In genomic region chr15:71549697-71550096, GRCh38 we compare ENCODE assay signal across 22 cellular contexts.
DNase-seq lines count a peak whose midpoint lies in the region; ATAC-seq, FAIRE-seq and TF ChIP-seq lines count a peak whose summit lies in the region.
"Had no signal": no experiment of that assay in that cellular context is flagged by ENCODE, and none has a peak within 500 bp of the region (broad histone marks: within the 10 kb centered on the region; RNA-seq: fewer than 3 reads in every experiment).

No MANE protein-coding gene starts in this region.

- H4K91ac ChIP-seq in IMR-90 (ENCODE audit: insufficient read depth, low read depth, low read length) (no peak overlapping the region), neuronal stem cell (ENCODE audit: low read depth, low read length, poor library complexity) (no peak overlapping the region)

- H3K36me3 ChIP-seq in IMR-90 (ENCODE audit: control insufficient read depth, insufficient read depth, low read length) (no peaks in the 10 kb centered on the region; the same call in none of the 2 replicates), esophagus squamous epithelium (peaks cover 0 to 6% (median 0%) of the 10 kb centered on the region in 3 donors), right atrium auricular region (no peaks in the 10 kb centered on the region), neuronal stem cell (replicated peaks in 1 of 2; ENCODE audit: control insufficient read depth in 2 of 2, insufficient read depth in 2 of 2, low read length in 2 of 2) (no peaks in the 10 kb centered on the region), OCI-LY7 (ENCODE audit: insufficient read depth, low read length) (no peaks in the 10 kb centered on the region)
- H3K36me3 ChIP-seq: SJSA1 had no signal

- no peak overlapping the region for H2BK20ac ChIP-seq in IMR-90 (ENCODE audit: low read depth, low read length)

- H3K9me1 ChIP-seq in IMR-90 (ENCODE audit: insufficient read depth, low read length) = no peaks in the 10 kb centered on the region; the same call in 1 of the 2 replicates

- no peak overlapping the region for H4K5ac ChIP-seq in IMR-90 (ENCODE audit: low read depth, low read length)

- no peak overlapping the region for H4K8ac ChIP-seq in IMR-90 (ENCODE audit: low read depth in 2 of 2, low read length in 2 of 2)
- no peak overlapping the region for H4K8ac ChIP-seq in neuronal stem cell (ENCODE audit: low read depth, low read length)

- BruUV-seq in IMR-90 (replicated peaks; lab: Mats Ljungman, UMichigan) = no TSS peak
- no TSS peak for BruUV-seq in OCI-LY7 (replicated peaks; lab: Mats Ljungman, UMichigan)

- no peak for FAIRE-seq in urothelium cell line (lab: Jason Lieb, UNC)
- FAIRE-seq: A549 had no signal

- H2BK120ac ChIP-seq in IMR-90 (ENCODE audit: low read depth, low read length) = no peak overlapping the region
- H2BK120ac ChIP-seq in neuronal stem cell (ENCODE audit: low read depth, low read length) = no peak overlapping the region

- H3K4ac ChIP-seq in IMR-90 (ENCODE audit: low read depth, low read length) (no peak overlapping the region), neuronal stem cell (ENCODE audit: low read length) (no peak overlapping the region)

- H3K9me2 ChIP-seq in OCI-LY7 (ENCODE audit: insufficient read depth, low read length) = no peaks in the 10 kb centered on the region

- H2BK15ac ChIP-seq in IMR-90 (ENCODE audit: low read depth, low read length) = no peak overlapping the region
- H2BK15ac ChIP-seq in neuronal stem cell (ENCODE audit: low read length) = no peak overlapping the region

- H3K79me1 ChIP-seq in IMR-90 (ENCODE audit: low read depth in 1 of 2, low read length in 2 of 2) (no peaks in the 10 kb centered on the region), neuronal stem cell (ENCODE audit: low read depth, low read length) (no peaks in the 10 kb centered on the region)

- H3K9me3 ChIP-seq in IMR-90 (ENCODE audit: control insufficient read depth, insufficient read depth, low read length) (no peaks in the 10 kb centered on the region), esophagus squamous epithelium (no peaks in the 10 kb centered on the region), right atrium auricular region (no peaks in the 10 kb centered on the region), neuronal stem cell (replicated peaks in 1 of 2; ENCODE audit: control insufficient read depth in 2 of 2, insufficient read depth in 1 of 2, low read depth in 1 of 2, low read length in 2 of 2) (no peaks in the 10 kb centered on the region), OCI-LY7 (ENCODE audit: low read length) (no peaks in the 10 kb centered on the region)
- H3K9me3 ChIP-seq: A549, Caco-2, SJSA1 had no signal

- peak overlapping the region; percentile 23 for H2AK9ac ChIP-seq in IMR-90 (replicated peaks; ENCODE audit: low read depth, low read length, poor library complexity)

- ATAC-seq in IMR-90 (ENCODE audit: low read depth) (no peak), GM19395 (IDR thresholded peaks at IDR 0.05; ENCODE audit: unreplicated experiment) (no peak)
- ATAC-seq: A549, HCT116 had no signal

- peaks cover 2% of the 10 kb centered on the region; the same call in 1 of the 2 replicates for H3K4me1 ChIP-seq in IMR-90 (ENCODE audit: control insufficient read depth, insufficient read depth, low read length)
- peaks cover 0 to 88% (median 5%) of the 10 kb centered on the region in 3 donors for H3K4me1 ChIP-seq in esophagus squamous epithelium
- peaks cover 0 to 24% of the 10 kb centered on the region in 2 donors for H3K4me1 ChIP-seq in right atrium auricular region
- peaks cover 15 to 18% of the 10 kb centered on the region in 2 donors for H3K4me1 ChIP-seq in neuronal stem cell (ENCODE audit: control insufficient read depth in 2 of 2, insufficient read depth in 1 of 2, low read depth in 1 of 2, low read length in 2 of 2)
- no peaks in the 10 kb centered on the region for H3K4me1 ChIP-seq in OCI-LY7 (ENCODE audit: insufficient read depth, low read length, poor library complexity, severe bottlenecking)
- H3K4me1 ChIP-seq: A549, Caco-2 had no signal

- TF ChIP-seq CTCF in IMR-90 (conservative IDR thresholded peaks at IDR 0.05; ENCODE audit: low read depth, low read length) (no peak), esophagus squamous epithelium (IDR thresholded peaks at IDR 0.05) (no peak), right atrium auricular region (IDR thresholded peaks at IDR 0.05) (no peak), OCI-LY7 (conservative IDR thresholded peaks at IDR 0.05; ENCODE audit: low read length) (no peak)

- H2AK5ac ChIP-seq in IMR-90 (ENCODE audit: low read depth, low read length) = no peak overlapping the region
- no peak overlapping the region for H2AK5ac ChIP-seq in neuronal stem cell (ENCODE audit: low read depth, low read length)

- WGBS in IMR-90 (ENCODE audit: extremely low coverage in 2 of 2, insufficient read length in 1 of 2), 2 experiments = 58% methylated on average over 2 of the region's 5 CpGs; no CpG with 5 or more reads in 1 of the 2 experiments
- 32 to 46% methylated on average over 2 to 5 of the region's 5 CpGs for WGBS in esophagus squamous epithelium, 2 donors
- no CpG with 5 or more reads among the region's 5 CpGs for WGBS in neuronal stem cell (ENCODE audit: extremely low coverage in 2 of 2, insufficient read length in 2 of 2, insufficient replicate concordance in 1 of 2), 2 donors

- H3K9ac ChIP-seq in IMR-90 (ENCODE audit: low read depth, low read length) = no peak overlapping the region
- no peak overlapping the region for H3K9ac ChIP-seq in neuronal stem cell (ENCODE audit: low read depth, low read length, poor library complexity)

- no peak for TF ChIP-seq RAD21 in IMR-90 (IDR thresholded peaks at IDR 0.05; ENCODE audit: low read length)

- no peak overlapping the region for H3K14ac ChIP-seq in IMR-90 (replicated peaks; ENCODE audit: low read depth, low read length)
- no peak overlapping the region for H3K14ac ChIP-seq in neuronal stem cell (ENCODE audit: low read length)

- DNase-seq in IMR-90 = no peak
- DNase-seq in esophagus squamous epithelium (lab: John Stamatoyannopoulos, UW) = no peak
- no peak for DNase-seq in right atrium auricular region (ENCODE audit: low spot score)
- no peak for DNase-seq in neuronal stem cell (ENCODE audit: low spot score)
- no peak for DNase-seq in DMS114 treated with DMSO at 0.1 percent for 48 hours (lab: John Stamatoyannopoulos, UW; ENCODE audit: unreplicated experiment)
- no peak for DNase-seq in OCI-LY7 (ENCODE audit: low spot score)
- no peak for DNase-seq in urothelium cell line (ENCODE audit: low spot score)
- DNase-seq: Caco-2; CD4-positive, alpha-beta T cell; DMS153; GF-D8; KBM-7; NCI-H187; NCI-H2107; NCI-H345; NCI-H524 treated with DMSO at 0.1 percent for 48 hours; PC-9 had no signal

- intact Hi-C loops in IMR-90 (cut with micrococcal nuclease) (no loop called here), esophagus squamous epithelium (cut with DNase I) (no loop called here), OCI-LY7 (cut with micrococcal nuclease; ENCODE audit: unreplicated experiment) (no loop called here)

- POLR2A ChIA-PET in IMR-90 (lab: Charles Lee; ENCODE audit: unreplicated experiment) (interaction anchor here (0.5 kb wide), 1 partner anchor 12 kb away, joined by 4 read pairs; no protein-coding TSS in a partner anchor), OCI-LY7 (lab: Charles Lee) (no interaction called here)

- no peak overlapping the region for H2BK12ac ChIP-seq in neuronal stem cell (ENCODE audit: low read length)

- H3K27me3 ChIP-seq in IMR-90 (ENCODE audit: control insufficient read depth, insufficient read depth, low read length) (no peaks in the 10 kb centered on the region), esophagus squamous epithelium (no peaks in the 10 kb centered on the region), right atrium auricular region (no peaks in the 10 kb centered on the region), neuronal stem cell (ENCODE audit: control insufficient read depth in 3 of 3, insufficient read depth in 3 of 3, low read depth in 1 of 3, low read length in 3 of 3) (no peaks in the 10 kb centered on the region)
- H3K27me3 ChIP-seq: SJSA1 had no signal

- H3K18ac ChIP-seq in IMR-90 (ENCODE audit: low read depth, low read length) (no peak overlapping the region), neuronal stem cell (ENCODE audit: low read length) (peak overlapping the region; percentile 35)

- dilution Hi-C loops in IMR-90 (cut with HindIII; ENCODE audit: low sequenced_read_pairs, unreplicated experiment) = no loop called here

- no peak overlapping the region for H2BK5ac ChIP-seq in IMR-90 (ENCODE audit: low read depth, low read length, poor library complexity, severe bottlenecking)
- no peak overlapping the region for H2BK5ac ChIP-seq in neuronal stem cell (ENCODE audit: low read length)

- H2AFZ ChIP-seq in IMR-90 (replicated peaks; ENCODE audit: low read length, poor library complexity) = peak overlapping the region; percentile 38
- H2AFZ ChIP-seq in neuronal stem cell (ENCODE audit: low read length) = no peak overlapping the region
- no peak overlapping the region for H2AFZ ChIP-seq in OCI-LY7 (ENCODE audit: low read length)
- H2AFZ ChIP-seq: GM23338, PC-9 had no signal

- CTCF ChIA-PET in IMR-90 (lab: Yijun Ruan, JAX) (no interaction called here), OCI-LY7 (lab: Charles Lee; ENCODE audit: unreplicated experiment) (no interaction called here)

- H3K4me2 ChIP-seq in IMR-90 (ENCODE audit: low read depth, low read length) (no peak overlapping the region), neuronal stem cell (ENCODE audit: insufficient read depth, low read length, poor library complexity, severe bottlenecking) (no peak overlapping the region), OCI-LY7 (ENCODE audit: low read length) (no peak overlapping the region)
- H3K4me2 ChIP-seq: A549, GM23338, PC-9 had no signal

- H3K23ac ChIP-seq in IMR-90 (ENCODE audit: low read depth, low read length) (no peak overlapping the region), neuronal stem cell (ENCODE audit: low read depth, low read length, poor library complexity) (no peak overlapping the region)

- in situ Hi-C loops in IMR-90 (cut with MboI; ENCODE audit: low sequenced_read_pairs) = no loop called here

- H4K20me1 ChIP-seq in IMR-90 (ENCODE audit: insufficient read depth, low read length) (peaks cover 16% of the 10 kb centered on the region; the same call in 1 of the 2 replicates), OCI-LY7 (ENCODE audit: insufficient read depth, low read length) (no peaks in the 10 kb centered on the region)

- H3K56ac ChIP-seq in IMR-90 (ENCODE audit: extremely low read depth, insufficient read depth, low read length) = no peak overlapping the region

- H3K79me2 ChIP-seq in OCI-LY7 (ENCODE audit: insufficient read depth, low read depth, low read length) = no peaks in the 10 kb centered on the region

- TF ChIP-seq POLR2A in IMR-90 (IDR thresholded peaks at IDR 0.05; ENCODE audit: low read depth, low read length) (no peak), esophagus squamous epithelium (IDR thresholded peaks at IDR 0.05) (no peak)

- H3K27ac ChIP-seq in IMR-90 (ENCODE audit: insufficient read depth, low read length) (no peak overlapping the region), esophagus squamous epithelium (peak overlapping the region; percentile 77 to 83 (median 81)), right atrium auricular region (peak overlapping the region; percentile 26 to 68), neuronal stem cell (replicated peaks; ENCODE audit: low read length) (no peak overlapping the region), OCI-LY7 (ENCODE audit: low read depth, low read length, poor library complexity, severe bottlenecking) (no peak overlapping the region)
- H3K27ac ChIP-seq: A549, PC-9, SJSA1 had no signal

- H3K4me3 ChIP-seq in IMR-90 (ENCODE audit: insufficient read depth, low read depth, low read length) (no peak overlapping the region), esophagus squamous epithelium (peak overlapping the region; percentile 37 to 60 (median 44)), right atrium auricular region (no peak overlapping the region), neuronal stem cell (ENCODE audit: low read length in 2 of 2) (no peak overlapping the region), OCI-LY7 (ENCODE audit: low read depth, low read length, poor library complexity, severe bottlenecking) (no peak overlapping the region)
- H3K4me3 ChIP-seq: A549, GM23338, PC-9, SJSA1 had no signal

Comparison
In these comparisons a context has a peak if more than half of its experiments do, and no peak if none do; other contexts are left out.
1. H3K27ac ChIP-seq: peak in esophagus squamous epithelium (4 of 4) and right atrium auricular region (2 of 2); none in IMR-90 (single experiment), neuronal stem cell (single experiment) and OCI-LY7 (single experiment).
2. H3K4me3 ChIP-seq: peak in esophagus squamous epithelium (4 of 4); none in IMR-90 (single experiment), right atrium auricular region (0 of 2), neuronal stem cell (0 of 2) and OCI-LY7 (single experiment).